9 cellular contexts compared by ENCODE assay signal in genomic region chr10:14093735-14094484, GRCh38.
DNase-seq lines count a peak whose midpoint lies in the region; ATAC-seq and TF ChIP-seq lines count a peak whose summit lies in the region.
"Had no signal": no experiment of that assay in that cellular context is flagged by ENCODE, and none has a peak within 500 bp of the region (broad histone marks: within the 10 kb centered on the region; RNA-seq: fewer than 3 reads in every experiment).

No MANE protein-coding gene starts in this region.

- TF ChIP-seq CTCF in heart left ventricle (IDR thresholded peaks at IDR 0.05) (peak; percentile 36 to 69 (median 55)), transverse colon (IDR thresholded peaks at IDR 0.05) (peak in 3 of 5 experiments; percentile 10 to 21 (median 20))

- TF ChIP-seq POLR2A in heart left ventricle (IDR thresholded peaks at IDR 0.05) (no peak), transverse colon (IDR thresholded peaks at IDR 0.05) (no peak)

- ATAC-seq in heart left ventricle: peak in 1 of 4 donors; percentile 53
- no peak for ATAC-seq in HG03175 (IDR thresholded peaks at IDR 0.05; ENCODE audit: unreplicated experiment)
- ATAC-seq in GM18867 (IDR thresholded peaks at IDR 0.05; ENCODE audit: unreplicated experiment): no peak
- no peak for ATAC-seq in GM18858 (IDR thresholded peaks at IDR 0.05; ENCODE audit: unreplicated experiment)

- no peak for TF ChIP-seq EP300 in transverse colon (IDR thresholded peaks at IDR 0.05; ENCODE audit: low read depth)

- no peaks in the 10 kb centered on the region for H3K9me3 ChIP-seq in heart left ventricle
- no peaks in the 10 kb centered on the region for H3K9me3 ChIP-seq in transverse colon

- intact Hi-C loops in heart left ventricle (cut with DNase I): loop anchor here (1.0 to 10.0 kb wide), 7 partner anchors 302 to 479 kb away; no protein-coding TSS in a partner anchor
- intact Hi-C loops in transverse colon (cut with DNase I; ENCODE audit: low total_unique reads): loop anchor here (5.0 kb wide), 1 partner anchor 307 kb away; no protein-coding TSS in a partner anchor

- 53 to 57% (median 55%) methylated on average over 14 of the region's 14 CpGs for WGBS in heart left ventricle, 4 donors
- WGBS in transverse colon (ENCODE audit: low coverage in 1 of 2), 2 donors: 50 to 75% methylated on average over 3 to 14 of the region's 14 CpGs

- H3K4me1 ChIP-seq in heart left ventricle (peaks cover 0 to 10% (median 4%) of the 10 kb centered on the region in 12 donors), transverse colon (no peaks in the 10 kb centered on the region)

- H3K4me3 ChIP-seq in heart left ventricle (no peak overlapping the region), transverse colon (no peak overlapping the region)

- DNase-seq in NCI-H526 (lab: John Stamatoyannopoulos, UW) (peak; percentile 22 to 44), NCI-H526 treated with DMSO at 0.1 percent for 48 hours (lab: John Stamatoyannopoulos, UW) (no peak), SW480 (ENCODE audit: low spot score) (peak; percentile 5), heart left ventricle (no peak), transverse colon (no peak)
- DNase-seq: DND-41 had no signal

- no peak overlapping the region for H3K27ac ChIP-seq in heart left ventricle
- no peak overlapping the region for H3K27ac ChIP-seq in transverse colon

- H3K27me3 ChIP-seq in heart left ventricle (no peaks in the 10 kb centered on the region), transverse colon (no peaks in the 10 kb centered on the region)

- H3K36me3 ChIP-seq in heart left ventricle (no peaks in the 10 kb centered on the region), transverse colon (no peaks in the 10 kb centered on the region)

- in situ Hi-C loops in transverse colon (cut with MboI; ENCODE audit: low pct_ligation_motif_present in 1 of 4, low pct_unique_long_range_greater_than_20kb in 1 of 4, low sequenced_read_pairs in 3 of 4): loop anchor here in 1 of 4 donors (25.0 kb wide), 1 partner anchor 307 kb away; no protein-coding TSS in a partner anchor

Comparison
In these comparisons a context has a peak if more than half of its experiments do, and no peak if none do; other contexts are left out.
1. DNase-seq: peak in NCI-H526 (2 of 2) and SW480 (single experiment); none in NCI-H526 treated with DMSO at 0.1 percent for 48 hours (single experiment), heart left ventricle (0 of 5) and transverse colon (single experiment).